ENCODE assay signal across 20 cellular contexts in the genomic region with DNA sequence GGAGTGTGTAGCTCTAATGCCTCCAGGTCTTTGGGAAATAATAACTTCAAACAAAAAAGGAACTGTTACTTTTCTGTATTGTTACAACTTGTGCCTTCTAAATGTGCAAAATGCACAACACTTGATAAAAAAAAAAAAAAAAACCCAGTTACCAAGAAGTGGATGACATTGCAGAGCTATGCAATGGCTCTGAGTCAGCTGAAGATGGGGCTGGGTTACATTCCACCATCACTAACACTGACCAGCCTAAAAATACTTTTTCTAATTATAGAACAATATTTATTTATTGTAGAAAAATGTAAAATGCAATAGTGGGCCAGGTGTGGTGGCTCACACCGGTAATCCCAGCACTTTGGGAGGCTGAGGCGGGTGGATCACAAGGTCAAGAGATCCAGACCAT.
"Had no signal": no experiment of that assay in that cellular context is flagged by ENCODE, and none has a peak within 500 bp of the region (broad histone marks: within the 10 kb centered on the region; RNA-seq: fewer than 3 reads in every experiment).

No MANE protein-coding gene starts in this region.

- H3K9me3 ChIP-seq: upper lobe of right lung had no signal

- H3K27ac ChIP-seq: esophagus muscularis mucosa, upper lobe of right lung had no signal

- ATAC-seq: activated CD4-positive, CD25-positive, alpha-beta regulatory T cell treated with anti-CD3 and anti-CD28 coated beads, Interleukin-2, amount 50 U/mL, for 24 hours; left lobe of liver; upper lobe of right lung had no signal

- H3K4me3 ChIP-seq: esophagus muscularis mucosa, lung, upper lobe of right lung had no signal

- H3K4me1 ChIP-seq: esophagus muscularis mucosa, upper lobe of right lung had no signal

- H3K27me3 ChIP-seq: esophagus muscularis mucosa, upper lobe of right lung had no signal

- H3K36me3 ChIP-seq: upper lobe of right lung had no signal

- DNase-seq: activated CD4-positive, alpha-beta T cell treated with anti-CD3 and anti-CD28 coated beads, Interleukin-2, amount 10 ng/mL, durations not matched to agents 7 days and 5 days; activated CD8-positive, alpha-beta memory T cell treated with anti-CD3 and anti-CD28 coated beads, Interleukin-2, amount 50 U/mL, for 48 hours; activated effector memory CD4-positive, alpha-beta T cell treated with Interleukin-2 at 50 U/mL for 16 hours; activated naive CD4-positive, alpha-beta T cell treated with anti-CD3 and anti-CD28 coated beads, Interleukin-2, amount 10 ng/mL, durations not matched to agents 7 days and 5 days; activated T-cell treated with anti-CD3 and anti-CD28 coated beads, Interleukin-2, amount 50 U/mL, for 48 hours; aorta; cerebellar nuclear complex; effector CD4-positive, alpha-beta T cell; hypothalamus; islet precursor cell; stimulated activated CD4-positive, alpha-beta T cell treated with anti-CD3 and anti-CD28 coated beads, Interleukin-12 subunit alpha, Interleukin-12 subunit beta, amount 100 ng/mL, for 4 hours; stimulated activated CD4-positive, alpha-beta T cell treated with anti-CD3 and anti-CD28 coated beads, Interleukin-1b, Interleukin-23, amount 100 ng/mL, for 48 hours; stimulated activated CD8-positive, alpha-beta memory T cell treated with anti-CD3 and anti-CD28 coated beads, Interleukin-4, amount 100 ng/mL, for 48 hours; stimulated activated naive CD4-positive, alpha-beta T cell; T1000; upper lobe of right lung had no signal
